18 cellular contexts compared by ENCODE assay signal in genomic region chr9:96331236-96331947, GRCh38. TPM values are rescaled to one million over a fixed set of nuclear protein-coding genes. Genes with fewer than 3 reads are reported as not detected.
DNase-seq lines count a peak whose midpoint lies in the region; FAIRE-seq and TF ChIP-seq lines count a peak whose summit lies in the region.
"Had no signal": no experiment of that assay in that cellular context is flagged by ENCODE, and none has a peak within 500 bp of the region (broad histone marks: within the 10 kb centered on the region; RNA-seq: fewer than 3 reads in every experiment).

No MANE protein-coding gene starts in this region.

- no peaks in the 10 kb centered on the region for H4K20me1 ChIP-seq in astrocyte (ENCODE audit: insufficient read depth, low read length)

- peaks cover 12% of the 10 kb centered on the region for H3K4me1 Mint-ChIP-seq in astrocyte (ENCODE audit: low read depth, unreplicated experiment)
- H3K4me1 Mint-ChIP-seq: nephron progenitor cell had no signal

- in situ Hi-C loops in ACHN (cut with HindIII; ENCODE audit: low pct_ligation_motif_present, low pct_unique_long_range_greater_than_20kb, low sequenced_read_pairs): no loop called here

- peak overlapping the region; percentile 28 for H3K4me2 ChIP-seq in astrocyte (ENCODE audit: low read length)

- H3K4me1 ChIP-seq in HUES6 (ENCODE audit: control insufficient read depth, insufficient read depth, low read length) (peaks cover 12% of the 10 kb centered on the region), astrocyte (ENCODE audit: insufficient read depth, low read length) (peaks cover 11% of the 10 kb centered on the region)
- H3K4me1 ChIP-seq: sigmoid colon had no signal

- no peak overlapping the region for H3K4me3 Mint-ChIP-seq in astrocyte (ENCODE audit: unreplicated experiment)
- H3K4me3 Mint-ChIP-seq: nephron progenitor cell had no signal

- FAIRE-seq in astrocyte (lab: Jason Lieb, UNC) (peak; percentile 5), GM19239 (lab: Jason Lieb, UNC) (no peak)

- DNase-seq in ACHN (peak; percentile 41), astrocyte (ENCODE audit: low read depth) (peak; percentile 76), kidney epithelial cell (ENCODE audit: low read depth) (peak; percentile 63), retina (no peak), GM19239 (ENCODE audit: insufficient read length, low spot score) (no peak), NCI-H774 (lab: John Stamatoyannopoulos, UW) (no peak), HCEC 1CT (no peak)
- DNase-seq: cerebellar nuclear complex; NCI-H1417 treated with DMSO at 0.1 percent for 48 hours; NCI-H524; nephron progenitor cell; RPMI8226; sigmoid colon; stimulated activated CD4-positive, alpha-beta T cell treated with anti-CD3 and anti-CD28 coated beads, Interleukin-4, amount 100 ng/mL, for 24 hours had no signal

- H3K27ac ChIP-seq in HUES6 (ENCODE audit: low read depth, low read length) (0 out of 2 replicates have a peak overlapping the region, but pooled peaks have one; percentile 25), astrocyte (ENCODE audit: low read depth, low read length) (peak overlapping the region; percentile 8)
- H3K27ac ChIP-seq: sigmoid colon had no signal

- H2AFZ ChIP-seq in astrocyte (ENCODE audit: low read depth, low read length): no peak overlapping the region

- TF ChIP-seq CTCF in astrocyte (IDR thresholded peaks at IDR 0.05; ENCODE audit: insufficient read depth, low read depth, low read length): no peak
- no peak for TF ChIP-seq CTCF in kidney epithelial cell (IDR thresholded peaks at IDR 0.05; ENCODE audit: insufficient read depth, low read length, poor library complexity, severe bottlenecking)

- H3K4me3 ChIP-seq in HUES6 (ENCODE audit: low read depth, low read length) (no peak overlapping the region), astrocyte (ENCODE audit: insufficient read depth, low read depth, low read length) (no peak overlapping the region), kidney epithelial cell (ENCODE audit: low read depth, low read length) (no peak overlapping the region)
- H3K4me3 ChIP-seq: sigmoid colon had no signal

- peaks cover 10% of the 10 kb centered on the region for H3K36me3 Mint-ChIP-seq in astrocyte (ENCODE audit: low read depth, unreplicated experiment)

- H3K36me3 ChIP-seq in HUES6 (ENCODE audit: control insufficient read depth, insufficient read depth, low read length) (no peaks in the 10 kb centered on the region), astrocyte (ENCODE audit: insufficient read depth, low read length) (no peaks in the 10 kb centered on the region), kidney epithelial cell (ENCODE audit: control insufficient read depth, insufficient read depth, low read length) (no peaks in the 10 kb centered on the region)

- H3K9me3 ChIP-seq in HUES6 (ENCODE audit: control insufficient read depth, insufficient read depth, low read depth, low read length) (no peaks in the 10 kb centered on the region), astrocyte (ENCODE audit: insufficient read depth, low read depth, low read length) (no peaks in the 10 kb centered on the region)
- H3K9me3 ChIP-seq: sigmoid colon had no signal

- no peaks in the 10 kb centered on the region for H3K27me3 Mint-ChIP-seq in astrocyte (ENCODE audit: low read depth, unreplicated experiment)

- H3K9me3 Mint-ChIP-seq in astrocyte (ENCODE audit: unreplicated experiment): no peaks in the 10 kb centered on the region
- H3K9me3 Mint-ChIP-seq: nephron progenitor cell had no signal

- H3K9ac ChIP-seq in HUES6 (ENCODE audit: low read length) (no peak overlapping the region), astrocyte (ENCODE audit: low read length) (no peak overlapping the region)

- no peaks in the 10 kb centered on the region for H3K79me2 ChIP-seq in astrocyte (ENCODE audit: insufficient read depth, low read length)

- peak overlapping the region; percentile 48 for H3K27ac Mint-ChIP-seq in astrocyte (ENCODE audit: unreplicated experiment)
- H3K27ac Mint-ChIP-seq: nephron progenitor cell had no signal

- H3K27me3 ChIP-seq in HUES6 (ENCODE audit: control insufficient read depth, insufficient read depth, low read length) (no peaks in the 10 kb centered on the region), astrocyte (ENCODE audit: insufficient read depth, low read length) (no peaks in the 10 kb centered on the region), kidney epithelial cell (ENCODE audit: control insufficient read depth, insufficient read depth, low read length) (no peaks in the 10 kb centered on the region)
- H3K27me3 ChIP-seq: sigmoid colon had no signal

RNA-seq across cellular contexts. Expression of gene HSD17B3, which starts 29.4 kb away (rescaled TPM):
- total RNA-seq in astrocyte: 0.26 TPM in 1 of 2 replicates, not detected in the other
- not detected in 2 replicates for total RNA-seq in kidney epithelial cell
- total RNA-seq: lung microvascular endothelial cell; T-helper 2 cell treated with Interferon-gamma antibody and Interleukin-4, amounts not matched to agents 100 ng/mL and 5 ng/mL, for 36 hours; ureter had no signal

RNA-seq across cellular contexts. Expression of gene SLC35D2, which starts 52.1 kb away (rescaled TPM):
- total RNA-seq in astrocyte (36.6 and 37.3 TPM in 2 replicates), kidney epithelial cell (49.5 and 50.4 TPM in 2 replicates)

Comparison
In these comparisons a context has a peak if more than half of its experiments do, and no peak if none do; other contexts are left out.
1. DNase-seq: peak in ACHN (single experiment), astrocyte (single experiment) and kidney epithelial cell (single experiment); none in retina (single experiment), GM19239 (single experiment), NCI-H774 (single experiment) and HCEC 1CT (single experiment).